ENCODE assay signal across 10 cellular contexts in the genomic region with DNA sequence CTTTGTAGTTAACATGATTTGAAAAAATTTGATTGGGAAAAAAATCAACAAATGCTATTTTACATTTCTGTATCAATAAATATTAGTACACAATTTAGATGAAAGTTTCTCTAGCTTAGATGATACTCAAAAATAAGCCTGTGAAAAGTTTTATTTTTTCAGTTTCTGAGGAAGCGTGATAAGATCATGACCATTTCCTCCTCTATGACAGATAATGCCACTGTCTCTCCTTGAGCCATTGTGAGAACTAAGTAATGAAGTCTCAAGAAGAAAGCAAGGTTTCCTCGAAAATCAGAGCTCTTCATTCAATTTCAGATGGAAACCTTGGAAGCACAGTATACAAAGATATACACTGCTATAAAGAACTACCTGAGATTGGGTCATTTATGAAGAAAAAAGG.
"Had no signal": no experiment of that assay in that cellular context is flagged by ENCODE, and none has a peak within 500 bp of the region (broad histone marks: within the 10 kb centered on the region; RNA-seq: fewer than 3 reads in every experiment).

No MANE protein-coding gene starts in this region.

- H3K4me3 ChIP-seq: GM23248, HAP-1, K562 had no signal

- ATAC-seq: HCT116, HepG2, K562 had no signal

- H3K4me1 ChIP-seq: HAP-1 had no signal

- H3K9me3 ChIP-seq: HAP-1 had no signal

- H3K36me3 ChIP-seq: HAP-1 had no signal

- H3K27ac ChIP-seq: GM23248, HL-60 had no signal

- H3K9ac ChIP-seq: GM23248 had no signal

- FAIRE-seq: HepG2, K562 had no signal

- H2AFZ ChIP-seq: GM23248 had no signal

- DNase-seq: GM23248, GOT3, H7, HFFc6, KG1 had no signal
